19 cellular contexts compared by ENCODE assay signal in genomic region chr15:28901587-28901980, GRCh38. TPM values are rescaled to one million over a fixed set of nuclear protein-coding genes. Genes with fewer than 3 reads are reported as not detected.
A peak's percentile ranks its signal among the peaks of the same experiment; 100 is the strongest.
DNase-seq lines count a peak whose midpoint lies in the region; ATAC-seq, FAIRE-seq and TF ChIP-seq lines count a peak whose summit lies in the region.
"Had no signal": no experiment of that assay in that cellular context is flagged by ENCODE, and none has a peak within 500 bp of the region (broad histone marks: within the 10 kb centered on the region; RNA-seq: fewer than 3 reads in every experiment).

No MANE protein-coding gene starts in this region.

- no peak overlapping the region for H2BK12ac ChIP-seq in neuronal stem cell (ENCODE audit: low read length)

- no peak overlapping the region for H4K91ac ChIP-seq in neuronal stem cell (ENCODE audit: low read depth, low read length, poor library complexity)

- H3K23ac ChIP-seq in neuronal stem cell (ENCODE audit: low read depth, low read length, poor library complexity): no peak overlapping the region

- H3K27me3 ChIP-seq in neuronal stem cell (ENCODE audit: control insufficient read depth in 3 of 3, insufficient read depth in 3 of 3, low read depth in 1 of 3, low read length in 3 of 3): no peaks in the 10 kb centered on the region
- H3K27me3 ChIP-seq: BLaER1 had no signal

- peak overlapping the region in 1 of 2 donors; percentile 20 for H3K27ac Mint-ChIP-seq in stimulated activated naive CD8-positive, alpha-beta T cell treated with anti-CD3 and anti-CD28 coated beads, Interleukin-15, amount 100 ng/mL, for 72 hours
- no peak overlapping the region for H3K27ac Mint-ChIP-seq in chondrocyte (ENCODE audit: unreplicated experiment)

- peaks cover 100% of the 10 kb centered on the region for H3K4me1 Mint-ChIP-seq in stimulated activated naive CD8-positive, alpha-beta T cell treated with anti-CD3 and anti-CD28 coated beads, Interleukin-15, amount 100 ng/mL, for 72 hours
- peaks cover 13% of the 10 kb centered on the region for H3K4me1 Mint-ChIP-seq in chondrocyte (ENCODE audit: low read depth)

- H3K4ac ChIP-seq in neuronal stem cell (ENCODE audit: low read length): no peak overlapping the region

- ATAC-seq in stimulated activated naive CD8-positive, alpha-beta T cell treated with anti-CD3 and anti-CD28 coated beads, Interleukin-15, Interleukin-2, amounts not matched to agents 100 U/mL and 50 U/mL, for 24 hours: no peak
- no peak for ATAC-seq in stimulated activated naive CD8-positive, alpha-beta T cell treated with anti-CD3 and anti-CD28 coated beads, Interleukin-15, amount 100 ng/mL, for 72 hours

- H3K14ac ChIP-seq in neuronal stem cell (ENCODE audit: low read length): no peak overlapping the region

- H3K4me1 ChIP-seq in neuronal stem cell (ENCODE audit: control insufficient read depth in 2 of 2, insufficient read depth in 1 of 2, low read depth in 1 of 2, low read length in 2 of 2): peaks cover 2 to 6% of the 10 kb centered on the region in 2 donors

- H3K36me3 ChIP-seq in neuronal stem cell (replicated peaks in 1 of 2; ENCODE audit: control insufficient read depth in 2 of 2, insufficient read depth in 2 of 2, low read length in 2 of 2): peaks cover 2 to 8% of the 10 kb centered on the region in 2 donors
- H3K36me3 ChIP-seq: BLaER1 had no signal

- H3K18ac ChIP-seq in neuronal stem cell (ENCODE audit: low read length): peak overlapping the region; percentile 81

- no peak overlapping the region for H3K4me2 ChIP-seq in neuronal stem cell (ENCODE audit: insufficient read depth, low read length, poor library complexity, severe bottlenecking)
- H3K4me2 ChIP-seq: A549, BLaER1, KMS-11, PC-9 had no signal

- H2BK5ac ChIP-seq in neuronal stem cell (ENCODE audit: low read length): no peak overlapping the region

- no peaks in the 10 kb centered on the region for H3K9me3 Mint-ChIP-seq in stimulated activated naive CD8-positive, alpha-beta T cell treated with anti-CD3 and anti-CD28 coated beads, Interleukin-15, amount 100 ng/mL, for 72 hours
- peaks cover 6% of the 10 kb centered on the region for H3K9me3 Mint-ChIP-seq in chondrocyte (ENCODE audit: low read depth)
- H3K9me3 Mint-ChIP-seq: CD8-positive, alpha-beta memory T cell had no signal

- peak; percentile 1 for DNase-seq in stimulated activated naive CD8-positive, alpha-beta T cell treated with anti-CD3 and anti-CD28 coated beads, Interleukin-15, Interleukin-2, amounts not matched to agents 100 U/mL and 50 U/mL, for 24 hours
- no peak for DNase-seq in stimulated activated naive CD8-positive, alpha-beta T cell treated with anti-CD3 and anti-CD28 coated beads, Interleukin-15, amount 100 ng/mL, for 72 hours
- DNase-seq in chondrocyte (ENCODE audit: low spot score): peak; percentile 68
- DNase-seq in neuronal stem cell (ENCODE audit: low spot score): no peak
- no peak for DNase-seq in GM19239 (ENCODE audit: insufficient read length, low spot score)
- DNase-seq in HT-29 (ENCODE audit: low spot score): no peak
- no peak for DNase-seq in caudate nucleus (lab: John Stamatoyannopoulos, UW)
- DNase-seq: CD8-positive, alpha-beta memory T cell; EL; NCI-H1694 treated with DMSO at 0.1 percent for 48 hours; NCI-H226; PC-9 had no signal

- TF ChIP-seq CTCF in chondrocyte (IDR thresholded peaks at IDR 0.05): no peak

- H3K4me3 ChIP-seq in neuronal stem cell (ENCODE audit: low read length in 2 of 2): no peak overlapping the region
- H3K4me3 ChIP-seq: A549, BLaER1, PC-9 had no signal

- H2AFZ ChIP-seq in neuronal stem cell (ENCODE audit: low read length): no peak overlapping the region
- H2AFZ ChIP-seq: PC-9 had no signal

- no peak overlapping the region for H3K4me3 Mint-ChIP-seq in stimulated activated naive CD8-positive, alpha-beta T cell treated with anti-CD3 and anti-CD28 coated beads, Interleukin-15, amount 100 ng/mL, for 72 hours
- no peak overlapping the region for H3K4me3 Mint-ChIP-seq in chondrocyte (ENCODE audit: unreplicated experiment)
- H3K4me3 Mint-ChIP-seq: CD8-positive, alpha-beta memory T cell had no signal

- H2BK120ac ChIP-seq in neuronal stem cell (ENCODE audit: low read depth, low read length): no peak overlapping the region

- H3K27ac ChIP-seq in neuronal stem cell (replicated peaks; ENCODE audit: low read length) (no peak overlapping the region), caudate nucleus (ENCODE audit: low read depth, low read length) (no peak overlapping the region)
- H3K27ac ChIP-seq: A549, BLaER1, KMS-11, PC-9, RWPE1 had no signal

- no peak overlapping the region for H2AK5ac ChIP-seq in neuronal stem cell (ENCODE audit: low read depth, low read length)

- FAIRE-seq in GM19239 (lab: Jason Lieb, UNC): no peak
- FAIRE-seq: A549, GM12891, GM18507 had no signal

- H3K79me1 ChIP-seq in neuronal stem cell (ENCODE audit: low read depth, low read length): peaks cover 19% of the 10 kb centered on the region

- peaks cover 3% of the 10 kb centered on the region for H3K36me3 Mint-ChIP-seq in chondrocyte (ENCODE audit: low read depth)

- H3K9ac ChIP-seq in neuronal stem cell (ENCODE audit: low read depth, low read length, poor library complexity): no peak overlapping the region
- H3K9ac ChIP-seq: BLaER1, KMS-11 had no signal

- no peak overlapping the region for H2BK15ac ChIP-seq in neuronal stem cell (ENCODE audit: low read length)

- no peak overlapping the region for H4K8ac ChIP-seq in neuronal stem cell (ENCODE audit: low read depth, low read length)

- H3K9me3 ChIP-seq in neuronal stem cell (replicated peaks in 1 of 2; ENCODE audit: control insufficient read depth in 2 of 2, insufficient read depth in 1 of 2, low read depth in 1 of 2, low read length in 2 of 2): peaks cover 4 to 16% of the 10 kb centered on the region in 2 donors
- H3K9me3 ChIP-seq: A549, BLaER1 had no signal

- no CpG with 5 or more reads among the region's 7 CpGs for WGBS in neuronal stem cell (ENCODE audit: extremely low coverage in 2 of 2, insufficient read length in 2 of 2, insufficient replicate concordance in 1 of 2), 2 donors

- H3K27me3 Mint-ChIP-seq in stimulated activated naive CD8-positive, alpha-beta T cell treated with anti-CD3 and anti-CD28 coated beads, Interleukin-15, amount 100 ng/mL, for 72 hours: no peaks in the 10 kb centered on the region
- H3K27me3 Mint-ChIP-seq in chondrocyte (ENCODE audit: low read depth): no peaks in the 10 kb centered on the region
- H3K27me3 Mint-ChIP-seq: CD8-positive, alpha-beta memory T cell had no signal

RNA-seq across cellular contexts. Expression of gene APBA2, which starts 15.8 kb away (rescaled TPM):
- 26.4 to 30.4 TPM (median 28.7 TPM) in 3 replicates for total RNA-seq in chondrocyte
- 30.6 TPM for polyA plus RNA-seq in neuronal stem cell (2013, experiment 1 of 2)
- 29.0 TPM for polyA plus RNA-seq in neuronal stem cell (2013, experiment 2 of 2)
- total RNA-seq in HT-29 (2014; rRNA removed; shearing (Covaris generic)): not detected in 2 replicates
- total RNA-seq: PC-9 had no signal

RNA-seq across cellular contexts. Expression of gene GOLGA6L7, which starts 53.1 kb away (rescaled TPM):
- not detected in 3 replicates for total RNA-seq in chondrocyte
- polyA plus RNA-seq in neuronal stem cell (2013, experiment 1 of 2): not detected
- polyA plus RNA-seq in neuronal stem cell (2013, experiment 2 of 2): not detected
- total RNA-seq in HT-29 (2014; rRNA removed; shearing (Covaris generic)): not detected in 2 replicates
- total RNA-seq: CD8-positive, alpha-beta memory T cell; H4; PC-9 had no signal
- polyA plus RNA-seq: A549; CD8-positive, alpha-beta memory T cell had no signal

Comparison
In these comparisons a context has a peak if more than half of its experiments do, and no peak if none do; other contexts are left out.
1. DNase-seq: peak in stimulated activated naive CD8-positive, alpha-beta T cell treated with anti-CD3 and anti-CD28 coated beads, Interleukin-15, Interleukin-2, amounts not matched to agents 100 U/mL and 50 U/mL, for 24 hours (single experiment) and chondrocyte (single experiment); none in stimulated activated naive CD8-positive, alpha-beta T cell treated with anti-CD3 and anti-CD28 coated beads, Interleukin-15, amount 100 ng/mL, for 72 hours (0 of 2), neuronal stem cell (single experiment), GM19239 (single experiment), HT-29 (single experiment) and caudate nucleus (0 of 61).
2. RNA of gene APBA2, which starts 15.8 kb away (total RNA-seq): 26.4 to 30.4 TPM in chondrocyte; not detected in HT-29; every median in the first group is over 10 times any median in the second.